In the genomic region with DNA sequence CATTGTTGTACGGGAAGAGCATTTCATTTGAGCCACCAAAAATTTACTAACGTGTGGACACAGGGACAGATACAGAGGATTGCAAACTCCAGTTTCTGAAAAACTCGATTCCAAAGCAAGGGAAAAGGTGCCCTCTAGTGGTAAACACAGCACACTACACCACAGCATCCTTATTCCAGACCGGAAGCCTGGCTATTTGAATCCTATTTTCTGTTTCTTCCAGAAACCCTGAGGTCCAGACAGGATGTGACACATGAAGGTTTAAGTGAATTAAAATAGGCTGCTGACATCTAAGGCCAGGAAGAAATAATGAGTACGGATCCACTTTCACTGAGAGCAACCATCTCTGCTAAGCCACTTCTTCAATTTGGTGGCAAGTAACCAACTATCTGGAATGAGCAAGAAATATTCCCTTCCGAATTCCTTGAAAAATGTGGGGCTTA, we compare ENCODE assay signal across 1 cellular context.
TF ChIP-seq lines count a peak whose summit lies in the region.

No MANE protein-coding gene starts in this region.

TF ChIP-seq in HCT116, 20 proteins besides CTCF, POLR2A, EP300 and RAD21 (continued from another document):
- TF ChIP-seq, protein P1, sequence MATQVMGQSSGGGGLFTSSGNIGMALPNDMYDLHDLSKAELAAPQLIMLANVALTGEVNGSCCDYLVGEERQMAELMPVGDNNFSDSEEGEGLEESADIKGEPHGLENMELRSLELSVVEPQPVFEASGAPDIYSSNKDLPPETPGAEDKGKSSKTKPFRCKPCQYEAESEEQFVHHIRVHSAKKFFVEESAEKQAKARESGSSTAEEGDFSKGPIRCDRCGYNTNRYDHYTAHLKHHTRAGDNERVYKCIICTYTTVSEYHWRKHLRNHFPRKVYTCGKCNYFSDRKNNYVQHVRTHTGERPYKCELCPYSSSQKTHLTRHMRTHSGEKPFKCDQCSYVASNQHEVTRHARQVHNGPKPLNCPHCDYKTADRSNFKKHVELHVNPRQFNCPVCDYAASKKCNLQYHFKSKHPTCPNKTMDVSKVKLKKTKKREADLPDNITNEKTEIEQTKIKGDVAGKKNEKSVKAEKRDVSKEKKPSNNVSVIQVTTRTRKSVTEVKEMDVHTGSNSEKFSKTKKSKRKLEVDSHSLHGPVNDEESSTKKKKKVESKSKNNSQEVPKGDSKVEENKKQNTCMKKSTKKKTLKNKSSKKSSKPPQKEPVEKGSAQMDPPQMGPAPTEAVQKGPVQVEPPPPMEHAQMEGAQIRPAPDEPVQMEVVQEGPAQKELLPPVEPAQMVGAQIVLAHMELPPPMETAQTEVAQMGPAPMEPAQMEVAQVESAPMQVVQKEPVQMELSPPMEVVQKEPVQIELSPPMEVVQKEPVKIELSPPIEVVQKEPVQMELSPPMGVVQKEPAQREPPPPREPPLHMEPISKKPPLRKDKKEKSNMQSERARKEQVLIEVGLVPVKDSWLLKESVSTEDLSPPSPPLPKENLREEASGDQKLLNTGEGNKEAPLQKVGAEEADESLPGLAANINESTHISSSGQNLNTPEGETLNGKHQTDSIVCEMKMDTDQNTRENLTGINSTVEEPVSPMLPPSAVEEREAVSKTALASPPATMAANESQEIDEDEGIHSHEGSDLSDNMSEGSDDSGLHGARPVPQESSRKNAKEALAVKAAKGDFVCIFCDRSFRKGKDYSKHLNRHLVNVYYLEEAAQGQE (IDR thresholded peaks at IDR 0.05; ENCODE audit: low read depth), result no peak
- no peak for TF ChIP-seq ZNF274 (IDR thresholded peaks at IDR 0.05; ENCODE audit: low read depth, low read length)
- TF ChIP-seq YY1 (IDR thresholded peaks at IDR 0.05; ENCODE audit: extremely low read depth, insufficient replicate concordance, low read depth, low read length), result no peak
- no peak; the same call in 1 of the 2 replicates for TF ChIP-seq ELF1 (IDR thresholded peaks at IDR 0.05; ENCODE audit: borderline replicate concordance, low read depth)
- TF ChIP-seq CBX3 (IDR thresholded peaks at IDR 0.05; ENCODE audit: low read depth), result no peak
